Comparison of ENCODE assay signal across 8 cellular contexts in genomic region chr2:42168459-42169099, GRCh38. TPM values are rescaled to one million over a fixed set of nuclear protein-coding genes. Genes with fewer than 3 reads are reported as not detected.
DNase-seq lines count a peak whose midpoint lies in the region; ATAC-seq, FAIRE-seq and TF ChIP-seq lines count a peak whose summit lies in the region.

No MANE protein-coding gene starts in this region.

- H3K4me3 Mint-ChIP-seq in activated naive CD4-positive, alpha-beta T cell treated with anti-CD3 and anti-CD28 coated beads, Interleukin-2, amount 10 ng/mL, durations not matched to agents 7 days and 5 days, result no peak overlapping the region

- 69% methylated on average over 16 of the region's 16 CpGs for WGBS in K562 (ENCODE audit: insufficient coverage, low coverage, missing lambda C conversion rate)
- WGBS in tibial nerve, 2 donors, result 77 to 83% methylated on average over 13 to 16 of the region's 16 CpGs

- TF ChIP-seq EP300 in K562 (IDR thresholded peaks at IDR 0.05; ENCODE audit: low read length) (no peak), tibial nerve (IDR thresholded peaks at IDR 0.05) (no peak)

- in situ Hi-C loops in K562 (cut with MboI), result no loop called here

- DNase-seq in activated naive CD4-positive, alpha-beta T cell treated with anti-CD3 and anti-CD28 coated beads, Interleukin-2, amount 10 ng/mL, durations not matched to agents 7 days and 5 days, result no peak
- no peak for DNase-seq in activated naive CD4-positive, alpha-beta T cell (lab: John Stamatoyannopoulos, UW)
- DNase-seq in K562 (ENCODE audit: extremely low read depth in 1 of 4, low spot score in 3 of 4) (no peak), lower lobe of right lung (peak; percentile 49), tibial nerve (ENCODE audit: low spot score in 2 of 2) (no peak), SIG-M5 treated with dmso at 0.1 percent for 504 hours (lab: John Stamatoyannopoulos, UW; ENCODE audit: unreplicated experiment) (no peak), hepatic stellate cell (ENCODE audit: low spot score) (no peak)
- DNase-seq in activated T-cell treated with anti-CD3 and anti-CD28 coated beads, Interleukin-2, amount 50 U/mL, for 1 hour, result no peak

- H4K20me1 ChIP-seq in K562 (replicated peaks; ENCODE audit: control insufficient read depth, insufficient read depth, low read length), result no peaks in the 10 kb centered on the region

- H3K36me3 ChIP-seq in K562 (ENCODE audit: control insufficient read depth, insufficient read depth, low read length) (no peaks in the 10 kb centered on the region; the same call in 2 of the 3 replicates), lower lobe of right lung (no peaks in the 10 kb centered on the region), tibial nerve (no peaks in the 10 kb centered on the region)

- H3K27me3 ChIP-seq in K562 (ENCODE audit: control insufficient read depth in 2 of 2, insufficient read depth in 2 of 2, low read length in 2 of 2) (no peaks in the 10 kb centered on the region), lower lobe of right lung (ENCODE audit: low read depth) (no peaks in the 10 kb centered on the region), tibial nerve (no peaks in the 10 kb centered on the region)

- H3K4me2 ChIP-seq in K562 (ENCODE audit: insufficient read depth, low read length), result peak overlapping the region; percentile 60

- H3K4me1 Mint-ChIP-seq in activated naive CD4-positive, alpha-beta T cell treated with anti-CD3 and anti-CD28 coated beads, Interleukin-2, amount 10 ng/mL, durations not matched to agents 7 days and 5 days, result peaks cover 21% of the 10 kb centered on the region

- ATAC-seq in K562, result no peak
- no peak for ATAC-seq in lower lobe of right lung

- peaks cover 36% of the 10 kb centered on the region for H3K79me2 ChIP-seq in K562 (ENCODE audit: control insufficient read depth, insufficient read depth, low read length)

- intact Hi-C loops in K562 (cut with micrococcal nuclease), result no loop called here
- intact Hi-C loops in lower lobe of right lung (cut with DNase I), result no loop called here

- CTCF ChIA-PET in activated naive CD4-positive, alpha-beta T cell treated with anti-CD3 and anti-CD28 coated beads, Interleukin-2, amount 10 ng/mL, durations not matched to agents 7 days and 5 days (lab: Charles Lee), result no interaction called here
- CTCF ChIA-PET in K562 (lab: Yijun Ruan, JAX; ENCODE audit: low intra/inter-chr PET ratio), result no interaction called here

- TF ChIP-seq RAD21 in K562 (CRISPR knock-in tag; conservative IDR thresholded peaks at IDR 0.05 in 1 of 2, IDR thresholded peaks at IDR 0.05 in 1 of 2), result no peak

- H3K4me3 ChIP-seq in K562 (no peak overlapping the region), lower lobe of right lung (peak overlapping the region; percentile 89), tibial nerve (peak overlapping the region in 3 of 4 donors; percentile 27 to 93 (median 90))

- POLR2A ChIA-PET in K562 (lab: Yijun Ruan, JAX), result interaction anchor here (0.5 kb wide), 1 partner anchor 9 kb away, joined by 4 read pairs; no protein-coding TSS in a partner anchor

- H3K27me3 Mint-ChIP-seq in activated naive CD4-positive, alpha-beta T cell treated with anti-CD3 and anti-CD28 coated beads, Interleukin-2, amount 10 ng/mL, durations not matched to agents 7 days and 5 days, result peaks cover 8% of the 10 kb centered on the region

- no peak for FAIRE-seq in K562 (lab: Jason Lieb, UNC)

- peak overlapping the region; percentile 97 for H2AFZ ChIP-seq in K562 (ENCODE audit: low read depth, low read length)

- TF ChIP-seq POLR2A in K562 (conservative IDR thresholded peaks at IDR 0.05) (no peak), tibial nerve (IDR thresholded peaks at IDR 0.05) (no peak)

- H3K9me3 ChIP-seq in K562 (replicated peaks; ENCODE audit: control insufficient read depth, insufficient read depth, low read depth, low read length) (peaks cover 5% of the 10 kb centered on the region; the same call in 1 of the 2 replicates), lower lobe of right lung (no peaks in the 10 kb centered on the region), tibial nerve (no peaks in the 10 kb centered on the region)

- peak overlapping the region; percentile 4 for H3K27ac Mint-ChIP-seq in activated naive CD4-positive, alpha-beta T cell treated with anti-CD3 and anti-CD28 coated beads, Interleukin-2, amount 10 ng/mL, durations not matched to agents 7 days and 5 days

- peak overlapping the region; percentile 70 for H3K27ac ChIP-seq in K562 (ENCODE audit: extremely low read depth, low read depth, low read length)
- peak overlapping the region; percentile 70 for H3K27ac ChIP-seq in lower lobe of right lung
- peak overlapping the region; percentile 46 to 92 (median 68) for H3K27ac ChIP-seq in tibial nerve

- H3K9me1 ChIP-seq in K562 (ENCODE audit: control insufficient read depth, insufficient read depth, low read length), result no peaks in the 10 kb centered on the region

- peak overlapping the region; percentile 46 to 73; a peak in 2 of 4 replicates for H3K9ac ChIP-seq in K562 (ENCODE audit: insufficient read depth in 1 of 2, low read depth in 2 of 2, low read length in 2 of 2)

- H3K4me1 ChIP-seq in K562 (replicated peaks in 1 of 2; ENCODE audit: control insufficient read depth in 2 of 2, insufficient read depth in 2 of 2, low read length in 2 of 2) (peaks cover 12 to 22% of the 10 kb centered on the region in 2 experiments; a peak in 4 of 5 replicates), lower lobe of right lung (peaks cover 23% of the 10 kb centered on the region), tibial nerve (peaks cover 0 to 39% (median 23%) of the 10 kb centered on the region in 4 donors)

- H3K9me3 Mint-ChIP-seq in activated naive CD4-positive, alpha-beta T cell treated with anti-CD3 and anti-CD28 coated beads, Interleukin-2, amount 10 ng/mL, durations not matched to agents 7 days and 5 days, result no peaks in the 10 kb centered on the region

- TF ChIP-seq CTCF in K562 (IDR thresholded peaks at IDR 0.05 in 2 of 3, conservative IDR thresholded peaks at IDR 0.05 in 1 of 3; ENCODE audit: insufficient read depth in 2 of 3, low read depth in 1 of 3, low read length in 3 of 3) (no peak), lower lobe of right lung (IDR thresholded peaks at IDR 0.05) (no peak), tibial nerve (IDR thresholded peaks at IDR 0.05) (no peak)

- BruUV-seq in K562 (replicated peaks; lab: Mats Ljungman, UMichigan), result no TSS peak

- H3K36me3 Mint-ChIP-seq in activated naive CD4-positive, alpha-beta T cell treated with anti-CD3 and anti-CD28 coated beads, Interleukin-2, amount 10 ng/mL, durations not matched to agents 7 days and 5 days, result peaks cover 7% of the 10 kb centered on the region

TF ChIP-seq in K562, 482 proteins besides CTCF, POLR2A, EP300 and RAD21 (continues in another document):
- TF ChIP-seq, protein P1, sequence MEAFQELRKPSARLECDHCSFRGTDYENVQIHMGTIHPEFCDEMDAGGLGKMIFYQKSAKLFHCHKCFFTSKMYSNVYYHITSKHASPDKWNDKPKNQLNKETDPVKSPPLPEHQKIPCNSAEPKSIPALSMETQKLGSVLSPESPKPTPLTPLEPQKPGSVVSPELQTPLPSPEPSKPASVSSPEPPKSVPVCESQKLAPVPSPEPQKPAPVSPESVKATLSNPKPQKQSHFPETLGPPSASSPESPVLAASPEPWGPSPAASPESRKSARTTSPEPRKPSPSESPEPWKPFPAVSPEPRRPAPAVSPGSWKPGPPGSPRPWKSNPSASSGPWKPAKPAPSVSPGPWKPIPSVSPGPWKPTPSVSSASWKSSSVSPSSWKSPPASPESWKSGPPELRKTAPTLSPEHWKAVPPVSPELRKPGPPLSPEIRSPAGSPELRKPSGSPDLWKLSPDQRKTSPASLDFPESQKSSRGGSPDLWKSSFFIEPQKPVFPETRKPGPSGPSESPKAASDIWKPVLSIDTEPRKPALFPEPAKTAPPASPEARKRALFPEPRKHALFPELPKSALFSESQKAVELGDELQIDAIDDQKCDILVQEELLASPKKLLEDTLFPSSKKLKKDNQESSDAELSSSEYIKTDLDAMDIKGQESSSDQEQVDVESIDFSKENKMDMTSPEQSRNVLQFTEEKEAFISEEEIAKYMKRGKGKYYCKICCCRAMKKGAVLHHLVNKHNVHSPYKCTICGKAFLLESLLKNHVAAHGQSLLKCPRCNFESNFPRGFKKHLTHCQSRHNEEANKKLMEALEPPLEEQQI (IDR thresholded peaks at IDR 0.05), result no peak
- TF ChIP-seq SRF (CRISPR knock-in tag; IDR thresholded peaks at IDR 0.05), result peak in 1 of 2 experiments; percentile 88; a peak in 2 of 4 replicates

RNA-seq across cellular contexts. Expression of gene EML4, which starts 0.6 kb away (rescaled TPM):
- total RNA-seq in K562 (2011; cell fraction: chromatin; rRNA removed; ENCODE audit: low replicate concordance), result 36.7 and 94.3 TPM in 2 replicates
- 17.5 and 23.4 TPM in 2 replicates for total RNA-seq in K562 (2011; cell fraction: nucleolus; rRNA removed)
- 36.4 and 54.7 TPM in 2 replicates for total RNA-seq in K562 (2011; cell fraction: nucleoplasm; rRNA removed)
- 27.9 and 28.0 TPM in 2 replicates for total RNA-seq in K562 (2014; rRNA removed)
- 37.7 and 41.6 TPM in 2 replicates for total RNA-seq in K562 (2014; rRNA removed; fragmentation: Illumina TruSeq; extraction: Trizol)
- 35.1 and 36.5 TPM in 2 replicates for total RNA-seq in K562 (2015; rRNA removed; fragmentation: Illumina TruSeq; extraction: Trizol)
- total RNA-seq in K562 (2021), result 40.7 and 44.5 TPM in 2 replicates
- 37.5 and 48.3 TPM in 2 replicates for polyA plus RNA-seq in K562 (2011; rRNA removed)
- 13.4 and 22.4 TPM in 2 replicates for polyA plus RNA-seq in K562 (2011; cell fraction: cytosol; rRNA removed)
- 44.3 and 44.7 TPM in 2 replicates for polyA plus RNA-seq in K562 (2011; cell fraction: nucleus; rRNA removed)
- 14.8 and 21.1 TPM in 2 replicates for polyA plus RNA-seq in K562 (2012)
- 29.6 and 36.6 TPM in 2 replicates for polyA plus RNA-seq in K562 (2014; fragmentation: Illumina TruSeq; extraction: Trizol)
- 10 to 100 TPM; 14.7 to 15.6 TPM for polyA plus RNA-seq in K562 (2014; fragmentation: Nextera tagmentation; extraction: Ambion mirVana)
- 20.7 and 22.0 TPM in 2 replicates for polyA plus RNA-seq in K562 (2014; rRNA removed)
- 74.0 and 88.5 TPM in 2 replicates for polyA minus RNA-seq in K562 (2011; rRNA and poly(A)+ RNA removed)
- 21.9 and 24.6 TPM in 2 replicates for polyA minus RNA-seq in K562 (2011; cell fraction: cytosol; rRNA and poly(A)+ RNA removed)
- polyA minus RNA-seq in K562 (2011; cell fraction: nucleus; rRNA and poly(A)+ RNA removed), result 26.9 and 36.1 TPM in 2 replicates
- 109 TPM for total RNA-seq in lower lobe of right lung
- 10 to 100 TPM; 20.8 to 29.8 (median 25.3) TPM for total RNA-seq in tibial nerve
